In the genomic region with DNA sequence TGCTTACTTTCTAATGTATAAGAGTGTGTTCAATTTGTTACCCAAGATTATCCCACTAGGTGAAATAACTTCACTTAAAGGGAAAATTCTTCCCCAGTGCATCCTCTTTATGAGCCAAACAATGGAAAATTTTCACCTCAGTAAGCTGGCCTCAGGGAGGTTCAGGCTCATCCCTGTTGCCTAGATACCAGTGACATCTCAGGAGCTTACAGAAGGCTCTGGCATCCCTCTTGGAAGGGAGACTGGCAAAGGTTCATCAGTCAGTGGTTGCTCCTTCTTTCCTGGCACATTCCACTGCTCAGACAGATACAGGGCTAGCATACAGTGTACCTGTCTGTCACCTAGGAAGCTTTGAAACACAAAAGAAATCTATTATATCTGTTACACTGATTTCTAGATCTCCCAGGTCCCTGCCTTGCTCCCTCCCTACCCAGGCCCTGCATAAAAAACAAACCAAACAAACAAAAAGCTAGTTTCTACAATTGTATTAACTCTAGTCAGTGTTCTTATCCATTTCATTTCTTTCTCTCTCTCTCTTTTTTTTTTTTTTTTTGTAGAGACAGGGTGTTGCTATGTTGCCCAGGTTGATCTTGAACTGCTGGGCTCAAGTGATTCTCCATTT, we compare ENCODE assay signal across 8 cellular contexts. TPM values are rescaled to one million over a fixed set of nuclear protein-coding genes. Genes with fewer than 3 reads are reported as not detected.
A peak's percentile ranks its signal among the peaks of the same experiment; 100 is the strongest.
DNase-seq lines count a peak whose midpoint lies in the region; ATAC-seq and TF ChIP-seq lines count a peak whose summit lies in the region.

No MANE protein-coding gene starts in this region.

- DNase-seq in GM12865 (ENCODE audit: low read depth) (no peak), Panc1 (ENCODE audit: low read depth, low spot score) (no peak), epithelial cell of proximal tubule (ENCODE audit: low read depth) (no peak), progenitor cell of endocrine pancreas (ENCODE audit: low spot score, unreplicated experiment) (no peak), NCI-H1105 (lab: John Stamatoyannopoulos, UW) (no peak), GM19238 (ENCODE audit: insufficient read length, low spot score) (no peak), GM10248 (ENCODE audit: extremely low spot score) (no peak)
- DNase-seq in stimulated activated CD4-positive, alpha-beta T cell treated with anti-CD3 and anti-CD28 coated beads, Interleukin-2, amount 100 ng/mL, for 24 hours: no peak

- ATAC-seq in Panc1: no peak

- no peaks in the 10 kb centered on the region for H3K9me3 ChIP-seq in Panc1 (ENCODE audit: control insufficient read depth, insufficient read depth, low read depth, low read length)

- H3K4me3 Mint-ChIP-seq in progenitor cell of endocrine pancreas (ENCODE audit: low read depth): peak overlapping the region; percentile 99

- no peaks in the 10 kb centered on the region for H3K9me3 Mint-ChIP-seq in progenitor cell of endocrine pancreas (ENCODE audit: low read depth)

- peaks cover 42% of the 10 kb centered on the region for H3K4me1 Mint-ChIP-seq in progenitor cell of endocrine pancreas (ENCODE audit: low read depth)

- peaks cover 18% of the 10 kb centered on the region for H3K4me1 ChIP-seq in Panc1 (ENCODE audit: control insufficient read depth, insufficient read depth, low read length)

- H3K27me3 ChIP-seq in Panc1 (ENCODE audit: control insufficient read depth, insufficient read depth, low read length): no peaks in the 10 kb centered on the region

- H3K36me3 Mint-ChIP-seq in progenitor cell of endocrine pancreas (ENCODE audit: insufficient read depth): peaks cover 19% of the 10 kb centered on the region

- TF ChIP-seq CTCF in GM12865 (IDR thresholded peaks at IDR 0.05; ENCODE audit: insufficient read depth, low read depth, low read length, missing control alignments) (no peak), Panc1 (IDR thresholded peaks at IDR 0.05) (no peak), epithelial cell of proximal tubule (conservative IDR thresholded peaks at IDR 0.05; ENCODE audit: low read depth, low read length) (no peak), progenitor cell of endocrine pancreas (IDR thresholded peaks at IDR 0.05; ENCODE audit: unreplicated experiment) (no peak), GM10248 (IDR thresholded peaks at IDR 0.05; ENCODE audit: control extremely low read depth, extremely low read depth, low read depth, missing control alignments) (no peak)

- CTCF ChIA-PET in Panc1 (lab: Charles Lee): no interaction called here
- CTCF ChIA-PET in GM10248 (lab: Yijun Ruan, JAX): interaction anchor here (1.0 to 1.3 kb wide), 2 partner anchors 29 to 279 kb away, joined by 4 read pairs; no protein-coding TSS in a partner anchor

- in situ Hi-C loops in Panc1 (cut with HindIII; ENCODE audit: low pct_unique_long_range_greater_than_20kb, low sequenced_read_pairs): no loop called here

- BruUV-seq in Panc1 (replicated peaks; lab: Mats Ljungman, UMichigan): no TSS peak

- POLR2A ChIA-PET in Panc1 (lab: Charles Lee) (interaction anchor here (0.7 kb wide), 1 partner anchor 63 kb away, joined by 11 read pairs; no protein-coding TSS in a partner anchor), GM10248 (lab: Yijun Ruan, JAX) (interaction anchor here (0.6 kb wide), 1 partner anchor 338 kb away, joined by 7 read pairs; no protein-coding TSS in a partner anchor)

- H3K4me3 ChIP-seq in GM12865 (ENCODE audit: low read depth, low read length) (peak overlapping the region; percentile 97), Panc1 (ENCODE audit: low read depth in 2 of 2, low read length in 2 of 2) (peak overlapping the region; percentile 99), epithelial cell of proximal tubule (ENCODE audit: low read depth, low read length) (peak overlapping the region; percentile 99)

- H3K27me3 Mint-ChIP-seq in progenitor cell of endocrine pancreas: no peaks in the 10 kb centered on the region

- intact Hi-C loops in Panc1 (cut with micrococcal nuclease; ENCODE audit: unreplicated experiment): no loop called here

- H3K27ac Mint-ChIP-seq in progenitor cell of endocrine pancreas: peak overlapping the region; percentile 100

- peak overlapping the region; percentile 44; the same call in 1 of the 2 replicates for H3K27ac ChIP-seq in Panc1 (ENCODE audit: low read length)

- peaks cover 17% of the 10 kb centered on the region for H3K36me3 ChIP-seq in Panc1 (ENCODE audit: control insufficient read depth, insufficient read depth, low read length)

RNA-seq across cellular contexts. Expression of a gene that starts 1.7 kb away (rescaled TPM):
- 50.2 TPM for total RNA-seq in Panc1 (2021; ENCODE audit: unreplicated experiment)
- 54.2 TPM for polyA plus RNA-seq in Panc1 (2012; ENCODE audit: insufficient read length)
- total RNA-seq in epithelial cell of proximal tubule: 75.1 and 87.9 TPM in 2 replicates
- 207 and 212 TPM in 2 replicates for total RNA-seq in progenitor cell of endocrine pancreas

RNA-seq across cellular contexts. Expression of a gene that starts 29.6 kb away (rescaled TPM):
- total RNA-seq in Panc1 (2021; ENCODE audit: unreplicated experiment) (26.8 TPM), epithelial cell of proximal tubule (34.4 and 45.5 TPM in 2 replicates), progenitor cell of endocrine pancreas (29.8 and 32.0 TPM in 2 replicates)
- polyA plus RNA-seq in Panc1 (2012; ENCODE audit: insufficient read length): 33.1 TPM

RNA-seq across cellular contexts. Expression of a gene that starts 52.6 kb away (rescaled TPM):
- total RNA-seq in Panc1 (2021; ENCODE audit: unreplicated experiment) (7.7 TPM), epithelial cell of proximal tubule (0.87 and 2.5 TPM in 2 replicates), progenitor cell of endocrine pancreas (14.9 and 15.2 TPM in 2 replicates)
- 10.8 TPM for polyA plus RNA-seq in Panc1 (2012; ENCODE audit: insufficient read length)
